1 cellular context compared by ENCODE assay signal in genomic region chr13:100526299-100527030, GRCh38.
TF ChIP-seq lines count a peak whose summit lies in the region.

No MANE protein-coding gene starts in this region.

TF ChIP-seq in H1, 55 proteins besides CTCF, POLR2A, EP300 and RAD21 (continued from another document):
- TF ChIP-seq ATF3 (IDR thresholded peaks at IDR 0.05; ENCODE audit: insufficient read depth, low read depth, low read length) (no peak), POLR2AphosphoS5 (IDR thresholded peaks at IDR 0.05; ENCODE audit: low read depth, low read length) (no peak), BACH1 (IDR thresholded peaks at IDR 0.05; ENCODE audit: low read length) (no peak), CHD1 (IDR thresholded peaks at IDR 0.05; ENCODE audit: low read depth, low read length) (no peak)
